ENCODE assay signal across 18 cellular contexts in the genomic region with DNA sequence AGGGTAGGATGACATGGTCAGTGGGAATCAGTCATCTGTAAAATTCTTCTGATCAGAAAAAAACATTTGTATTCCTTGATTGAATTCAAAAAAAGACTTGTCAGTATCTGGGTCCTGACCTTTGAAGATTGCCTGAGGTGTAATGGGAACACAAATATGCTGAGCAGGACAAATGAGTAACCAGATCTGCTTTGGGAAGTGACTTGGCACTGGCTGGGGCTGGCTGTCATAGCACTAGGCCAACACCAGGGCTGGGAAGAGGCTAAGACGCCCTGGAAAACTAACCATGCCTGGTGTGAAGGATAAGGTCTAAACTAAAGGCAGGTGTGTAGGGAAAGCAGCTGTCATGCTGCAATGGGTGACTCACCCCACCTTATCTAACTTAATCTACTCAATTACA.
DNase-seq lines count a peak whose midpoint lies in the region; FAIRE-seq and TF ChIP-seq lines count a peak whose summit lies in the region.
"Had no signal": no experiment of that assay in that cellular context is flagged by ENCODE, and none has a peak within 500 bp of the region (broad histone marks: within the 10 kb centered on the region; RNA-seq: fewer than 3 reads in every experiment).

No MANE protein-coding gene starts in this region.

- intact Hi-C loops in Calu3 (cut with micrococcal nuclease; ENCODE audit: unreplicated experiment), result loop anchor here (5.0 kb wide), 1 partner anchor 312 kb away; no protein-coding TSS in a partner anchor

- TF ChIP-seq CTCF in Calu3 (IDR thresholded peaks at IDR 0.05; ENCODE audit: unreplicated experiment) (no peak), bronchial epithelial cell (IDR thresholded peaks at IDR 0.05; ENCODE audit: insufficient read depth, low read length, severe bottlenecking) (no peak), Peyer's patch (IDR thresholded peaks at IDR 0.05) (no peak)

- BruUV-seq in Calu3 (replicated peaks; lab: Mats Ljungman, UMichigan), result no TSS peak

- no peaks in the 10 kb centered on the region for H3K27me3 Mint-ChIP-seq in Calu3 (ENCODE audit: unreplicated experiment)
- H3K27me3 Mint-ChIP-seq: activated naive CD8-positive, alpha-beta T cell treated with anti-CD3 and anti-CD28 coated beads, Interleukin-2, amount 10 ng/mL, durations not matched to agents 7 days and 5 days; activated T-helper 17 cell treated with anti-CD3 and anti-CD28 coated beads, Interleukin-2, amount 50 U/mL, for 72 hours had no signal

- no peaks in the 10 kb centered on the region for H3K4me1 ChIP-seq in mesendoderm (ENCODE audit: control insufficient read depth, low read depth, low read length)
- H3K4me1 ChIP-seq in GM23248 (ENCODE audit: insufficient read depth), result no peaks in the 10 kb centered on the region
- no peaks in the 10 kb centered on the region for H3K4me1 ChIP-seq in Peyer's patch
- H3K4me1 ChIP-seq: SJCRH30 had no signal

- H3K56ac ChIP-seq in mesendoderm (ENCODE audit: low read length), result no peak overlapping the region

- H3K4me2 ChIP-seq in mesendoderm (ENCODE audit: low read length), result no peak overlapping the region
- no peak overlapping the region for H3K4me2 ChIP-seq in GM23248 (ENCODE audit: unreplicated experiment)

- H3K9me3 ChIP-seq in GM23248 (ENCODE audit: low read depth) (no peaks in the 10 kb centered on the region), Peyer's patch (no peaks in the 10 kb centered on the region)
- H3K9me3 ChIP-seq: SJCRH30, thoracic aorta had no signal

- CTCF ChIA-PET in Calu3 (lab: Charles Lee), result no interaction called here

- no peak for TF ChIP-seq POLR2A in Peyer's patch (IDR thresholded peaks at IDR 0.05)

- peak; percentile 60 for DNase-seq in Calu3
- DNase-seq in NCI-H146 (lab: John Stamatoyannopoulos, UW), result peak; percentile 6
- DNase-seq in bronchial epithelial cell (ENCODE audit: low read depth), result peak; percentile 3
- DNase-seq in mesendoderm, result peak; percentile 9
- no peak for DNase-seq in NCI-H446 (lab: John Stamatoyannopoulos, UW)
- no peak for DNase-seq in HUDEP-2 (lab: John Stamatoyannopoulos, UW; ENCODE audit: unreplicated experiment in 76 of 76)
- no peak for DNase-seq in GM23248
- no peak for DNase-seq in Peyer's patch
- DNase-seq: activated naive CD8-positive, alpha-beta T cell treated with anti-CD3 and anti-CD28 coated beads, Interleukin-2, amount 10 ng/mL, durations not matched to agents 7 days and 5 days; dermis blood vessel endothelial cell; erythroblast; midbrain; NCI-H187; NCI-H510A had no signal

- no peaks in the 10 kb centered on the region for H3K79me2 ChIP-seq in mesendoderm (ENCODE audit: control insufficient read depth, insufficient read depth, low read length)
- H3K79me2 ChIP-seq in GM23248 (ENCODE audit: insufficient read depth), result no peaks in the 10 kb centered on the region

- H4K5ac ChIP-seq in mesendoderm (ENCODE audit: low read length), result no peak overlapping the region

- H3K4me3 Mint-ChIP-seq in Calu3 (ENCODE audit: low read depth, unreplicated experiment), result no peak overlapping the region
- H3K4me3 Mint-ChIP-seq: activated naive CD8-positive, alpha-beta T cell treated with anti-CD3 and anti-CD28 coated beads, Interleukin-2, amount 10 ng/mL, durations not matched to agents 7 days and 5 days; activated T-helper 17 cell treated with anti-CD3 and anti-CD28 coated beads, Interleukin-2, amount 50 U/mL, for 72 hours; neural crest cell had no signal

- in situ Hi-C loops in GM23248 (cut with MboI), result no loop called here

- no peaks in the 10 kb centered on the region for H3K36me3 Mint-ChIP-seq in Calu3 (ENCODE audit: insufficient read depth, unreplicated experiment)
- H3K36me3 Mint-ChIP-seq: activated naive CD8-positive, alpha-beta T cell treated with anti-CD3 and anti-CD28 coated beads, Interleukin-2, amount 10 ng/mL, durations not matched to agents 7 days and 5 days had no signal

- H3K4ac ChIP-seq in mesendoderm (ENCODE audit: low read depth, low read length), result no peak overlapping the region

- H2BK5ac ChIP-seq in mesendoderm (ENCODE audit: low read length), result no peak overlapping the region

- H2AFZ ChIP-seq in GM23248, result no peak overlapping the region

- H3K27ac ChIP-seq in mesendoderm (ENCODE audit: low read depth, low read length), result no peak overlapping the region
- H3K27ac ChIP-seq in GM23248, result no peak overlapping the region
- H3K27ac ChIP-seq in Peyer's patch, result no peak overlapping the region
- H3K27ac ChIP-seq: SJCRH30, thoracic aorta had no signal

- H3K36me3 ChIP-seq in bronchial epithelial cell (ENCODE audit: control insufficient read depth, insufficient read depth, low read length) (no peaks in the 10 kb centered on the region), mesendoderm (ENCODE audit: control insufficient read depth, insufficient read depth, low read length) (no peaks in the 10 kb centered on the region), GM23248 (ENCODE audit: low read depth) (no peaks in the 10 kb centered on the region), Peyer's patch (no peaks in the 10 kb centered on the region)
- H3K36me3 ChIP-seq: SJCRH30, thoracic aorta had no signal

- no peaks in the 10 kb centered on the region for H3K9me2 ChIP-seq in GM23248 (ENCODE audit: insufficient read depth)

- H3F3A ChIP-seq in GM23248 (ENCODE audit: insufficient read depth), result no peaks in the 10 kb centered on the region

- no peak overlapping the region for H2AK5ac ChIP-seq in mesendoderm (ENCODE audit: low read length)

- no peak overlapping the region for H2BK15ac ChIP-seq in mesendoderm (replicated peaks; ENCODE audit: low read depth)

- H3K18ac ChIP-seq in mesendoderm (ENCODE audit: low read length), result no peak overlapping the region

- H4K20me1 ChIP-seq in GM23248 (ENCODE audit: insufficient read depth), result no peaks in the 10 kb centered on the region

- no peaks in the 10 kb centered on the region for H3K79me1 ChIP-seq in mesendoderm (ENCODE audit: low read length)

- no peak overlapping the region for H3K27ac Mint-ChIP-seq in Calu3 (ENCODE audit: unreplicated experiment)
- H3K27ac Mint-ChIP-seq: activated naive CD8-positive, alpha-beta T cell treated with anti-CD3 and anti-CD28 coated beads, Interleukin-2, amount 10 ng/mL, durations not matched to agents 7 days and 5 days; activated T-helper 17 cell treated with anti-CD3 and anti-CD28 coated beads, Interleukin-2, amount 50 U/mL, for 72 hours had no signal

- WGBS in mesendoderm (ENCODE audit: extremely low coverage, insufficient coverage, low lambda C conversion rate), result no CpG with 5 or more reads among the region's 1 CpG
- 0 to 5% methylated on average over 1 of the region's 1 CpG for WGBS in GM23248 (ENCODE audit: low coverage in 1 of 2, low lambda C conversion rate in 2 of 2, missing lambda C conversion rate in 2 of 2), 2 experiments

- H3K4me3 ChIP-seq in bronchial epithelial cell (ENCODE audit: low read depth, low read length) (no peak overlapping the region), mesendoderm (ENCODE audit: low read length) (no peak overlapping the region), GM23248 (no peak overlapping the region), Peyer's patch (no peak overlapping the region)
- H3K4me3 ChIP-seq: SJCRH30, thoracic aorta had no signal

- FAIRE-seq in bronchial epithelial cell (lab: Jason Lieb, UNC), result no peak

- H3K9me3 Mint-ChIP-seq in Calu3 (ENCODE audit: low read depth, unreplicated experiment), result no peaks in the 10 kb centered on the region
- H3K9me3 Mint-ChIP-seq: activated naive CD8-positive, alpha-beta T cell treated with anti-CD3 and anti-CD28 coated beads, Interleukin-2, amount 10 ng/mL, durations not matched to agents 7 days and 5 days; activated T-helper 17 cell treated with anti-CD3 and anti-CD28 coated beads, Interleukin-2, amount 50 U/mL, for 72 hours had no signal

- no peak overlapping the region for H4K8ac ChIP-seq in mesendoderm (ENCODE audit: low read depth, low read length)

- H3K4me1 Mint-ChIP-seq in Calu3 (ENCODE audit: low read depth, unreplicated experiment), result peaks cover 19% of the 10 kb centered on the region
- H3K4me1 Mint-ChIP-seq: activated naive CD8-positive, alpha-beta T cell treated with anti-CD3 and anti-CD28 coated beads, Interleukin-2, amount 10 ng/mL, durations not matched to agents 7 days and 5 days; activated T-helper 17 cell treated with anti-CD3 and anti-CD28 coated beads, Interleukin-2, amount 50 U/mL, for 72 hours; neural crest cell had no signal

- H2BK120ac ChIP-seq in mesendoderm (ENCODE audit: low read depth, low read length), result no peak overlapping the region

- H3K23ac ChIP-seq in mesendoderm (ENCODE audit: low read length), result no peak overlapping the region

- no peak overlapping the region for H3K9ac ChIP-seq in mesendoderm (ENCODE audit: low read length)
- no peak overlapping the region for H3K9ac ChIP-seq in GM23248

- H3K27me3 ChIP-seq in bronchial epithelial cell (ENCODE audit: control insufficient read depth, insufficient read depth, low read length), result no peaks in the 10 kb centered on the region
- no peaks in the 10 kb centered on the region for H3K27me3 ChIP-seq in mesendoderm (ENCODE audit: insufficient read depth, low read length, poor library complexity)
- H3K27me3 ChIP-seq in GM23248 (replicated peaks; ENCODE audit: insufficient read depth), result no peaks in the 10 kb centered on the region
- no peaks in the 10 kb centered on the region for H3K27me3 ChIP-seq in Peyer's patch
- H3K27me3 ChIP-seq: SJCRH30 had no signal

Comparison
In these comparisons a context has a peak if more than half of its experiments do, and no peak if none do; other contexts are left out.
1. DNase-seq: peak in Calu3 (single experiment), NCI-H146 (single experiment), bronchial epithelial cell (single experiment) and mesendoderm (single experiment); none in NCI-H446 (0 of 2), HUDEP-2 (0 of 76), GM23248 (single experiment) and Peyer's patch (0 of 3).